10 cellular contexts compared by ENCODE assay signal in the genomic region with DNA sequence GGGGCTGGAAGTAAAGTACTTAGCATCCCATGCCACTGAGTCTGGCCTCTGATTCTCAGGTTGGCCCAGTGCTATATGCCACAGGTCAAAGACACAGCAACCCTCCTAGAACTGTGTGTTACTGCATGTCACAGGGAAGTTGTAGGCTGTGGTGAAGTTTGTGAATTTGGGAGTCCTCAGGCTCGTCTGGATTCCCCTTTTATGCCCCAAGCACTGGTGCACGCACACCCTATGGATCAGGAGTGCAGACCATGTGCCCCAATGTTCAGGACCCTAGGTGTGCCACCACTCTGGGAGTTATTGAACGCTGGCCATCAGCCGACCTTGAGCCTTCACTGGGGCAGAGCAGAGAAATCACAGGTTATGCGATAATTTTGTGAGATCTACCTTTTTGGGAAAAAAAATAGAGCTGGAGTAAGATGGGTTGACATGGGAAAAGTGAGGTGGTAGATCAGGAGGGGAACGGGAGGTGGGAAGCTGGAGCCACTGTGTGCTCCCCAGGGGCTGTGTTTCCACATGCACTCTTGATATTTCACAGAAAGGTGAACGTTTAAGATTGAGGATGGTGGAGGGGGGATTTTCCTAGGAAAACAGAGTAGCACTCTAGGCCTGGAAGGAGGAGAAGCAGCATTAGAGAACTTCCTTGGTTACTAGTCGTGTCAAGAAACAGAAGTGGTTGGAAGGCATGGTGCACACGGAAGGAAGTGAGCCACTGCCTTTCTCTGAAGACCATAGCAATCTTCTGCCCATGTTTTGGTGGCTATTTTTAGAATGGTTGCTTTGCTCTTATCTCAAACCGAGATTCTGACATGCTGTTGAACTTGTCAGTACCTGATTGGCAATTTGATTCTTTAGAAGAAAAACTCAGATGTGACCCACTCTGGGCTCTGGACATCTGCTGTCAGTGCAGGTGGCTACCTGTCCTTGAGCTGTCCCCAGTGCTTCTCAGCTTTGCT. TPM values are rescaled to one million over a fixed set of nuclear protein-coding genes. Genes with fewer than 3 reads are reported as not detected.
DNase-seq lines count a peak whose midpoint lies in the region; ATAC-seq and TF ChIP-seq lines count a peak whose summit lies in the region.
"Had no signal": no experiment of that assay in that cellular context is flagged by ENCODE, and none has a peak within 500 bp of the region (broad histone marks: within the 10 kb centered on the region; RNA-seq: fewer than 3 reads in every experiment).

No MANE protein-coding gene starts in this region.

- H3K4me3 ChIP-seq in GM12865 (ENCODE audit: low read depth, low read length) (no peak overlapping the region), heart right ventricle (no peak overlapping the region)
- H3K4me3 ChIP-seq: SJSA1 had no signal

- no peaks in the 10 kb centered on the region for H3K9me3 ChIP-seq in heart right ventricle
- H3K9me3 ChIP-seq: SJSA1 had no signal

- H3K27ac ChIP-seq in heart right ventricle, result peak overlapping the region in 1 of 10 donors; percentile 55
- H3K27ac ChIP-seq: SJSA1 had no signal

- peaks cover 0 to 10% (median 0%) of the 10 kb centered on the region in 9 donors for H3K36me3 ChIP-seq in heart right ventricle
- H3K36me3 ChIP-seq: SJSA1 had no signal

- ATAC-seq in GM19455 (IDR thresholded peaks at IDR 0.05; ENCODE audit: unreplicated experiment) (peak; percentile 42), HG03354 (IDR thresholded peaks at IDR 0.05; ENCODE audit: poor library complexity, severe bottlenecking, unreplicated experiment) (peak; percentile 43), heart right ventricle (peak in 6 of 8 donors; percentile 32 to 55 (median 42))

- POLR2A ChIA-PET in MCF 10A (lab: Yijun Ruan, JAX), result interaction anchor here (1.4 kb wide), 1 partner anchor 8 kb away, joined by 4 read pairs; no protein-coding TSS in a partner anchor

- TF ChIP-seq CTCF in GM12865 (IDR thresholded peaks at IDR 0.05; ENCODE audit: insufficient read depth, low read depth, low read length, missing control alignments), result no peak
- TF ChIP-seq CTCF in heart right ventricle (IDR thresholded peaks at IDR 0.05), result no peak
- TF ChIP-seq CTCF in MCF 10A (IDR thresholded peaks at IDR 0.05; ENCODE audit: unreplicated experiment), result no peak

- no TSS peak for BruUV-seq in MCF 10A (replicated peaks; lab: Mats Ljungman, UMichigan)

- H3K27me3 ChIP-seq in heart right ventricle, result no peaks in the 10 kb centered on the region
- H3K27me3 ChIP-seq: SJSA1 had no signal

- peak; percentile 88 for DNase-seq in GM12865 (ENCODE audit: low read depth)
- DNase-seq in heart right ventricle, result no peak
- DNase-seq in stimulated activated CD4-positive, alpha-beta T cell treated with anti-CD3 and anti-CD28 coated beads, Interleukin-4, amount 100 ng/mL, for 24 hours, result no peak
- DNase-seq in superior temporal gyrus (ENCODE audit: extremely low spot score), result no peak
- DNase-seq in NCI-H524 treated with DMSO at 0.1 percent for 48 hours (lab: John Stamatoyannopoulos, UW), result no peak
- no peak for DNase-seq in MCF 10A (ENCODE audit: unreplicated experiment)

- no peak overlapping the region for H3K4me3 Mint-ChIP-seq in MCF 10A (ENCODE audit: unreplicated experiment)

- no peak overlapping the region for H3K27ac Mint-ChIP-seq in MCF 10A (ENCODE audit: low read depth, unreplicated experiment)

- WGBS in heart right ventricle, 2 donors, result 60 to 65% methylated on average over 10 of the region's 10 CpGs

- H3K4me1 Mint-ChIP-seq in MCF 10A (ENCODE audit: insufficient read depth, unreplicated experiment), result no peaks in the 10 kb centered on the region

- H3K4me1 ChIP-seq in heart right ventricle, result peaks cover 7 to 94% (median 52%) of the 10 kb centered on the region in 9 donors

- H3K36me3 Mint-ChIP-seq in MCF 10A (ENCODE audit: insufficient read depth, unreplicated experiment), result no peaks in the 10 kb centered on the region

- CTCF ChIA-PET in MCF 10A (lab: Yijun Ruan, JAX), result interaction anchor here (4.3 kb wide), 1 partner anchor 15 kb away, joined by 16 read pairs; no protein-coding TSS in a partner anchor

- no peaks in the 10 kb centered on the region for H3K9me3 Mint-ChIP-seq in MCF 10A (ENCODE audit: unreplicated experiment)

- H3K27me3 Mint-ChIP-seq in MCF 10A (ENCODE audit: insufficient read depth, unreplicated experiment), result no peaks in the 10 kb centered on the region

- intact Hi-C loops in heart right ventricle (cut with DNase I), result loop anchor here in 2 of 10 donors (5.0 kb wide), 2 partner anchors 39 to 44 kb away; partner anchors contain the start of gene DUSP22 (in 1 of the 2)
- intact Hi-C loops in MCF 10A (cut with micrococcal nuclease), result no loop called here

RNA-seq across cellular contexts. Expression of gene DUSP22, which starts 44.1 kb away (rescaled TPM):
- total RNA-seq in heart right ventricle (10 to 100 TPM; 43.4 to 70.4 (median 52.5) TPM), MCF 10A (2022) (29.4 and 40.7 TPM in 2 replicates)
- polyA plus RNA-seq in heart right ventricle, result 10 to 100 TPM; 32.0 to 37.1 TPM

RNA-seq across cellular contexts. Expression of gene IRF4, which starts 55.1 kb away (rescaled TPM):
- total RNA-seq in heart right ventricle (1 to 10 TPM in 2 of 10 donors, under 1 TPM in 7, not detected in 1; 0.05 to 3.6 (median 0.32) TPM), MCF 10A (2022) (not detected in 2 replicates)
- under 1 TPM; 0.04 to 0.15 TPM for polyA plus RNA-seq in heart right ventricle
- total RNA-seq: glomerular endothelial cell had no signal
